15 cellular contexts compared by ENCODE assay signal in the genomic region with DNA sequence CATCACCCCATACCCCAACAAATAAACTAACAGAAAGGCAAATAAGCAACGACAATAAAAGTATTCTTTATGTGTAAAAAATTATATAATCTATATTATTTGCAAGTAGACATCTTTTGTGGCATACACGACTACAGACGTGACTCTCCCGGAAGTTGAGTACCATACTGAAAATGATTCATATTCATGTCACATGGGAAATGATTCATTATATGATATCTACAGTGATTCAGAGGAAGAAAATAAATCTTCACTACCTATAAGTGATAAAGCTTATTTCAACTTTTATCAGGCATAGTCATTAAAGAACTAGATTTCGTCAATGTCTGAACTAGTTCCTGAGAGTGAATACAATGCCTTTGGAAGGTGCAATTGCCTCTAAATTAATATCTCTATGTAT. TPM values are rescaled to one million over a fixed set of nuclear protein-coding genes. Genes with fewer than 3 reads are reported as not detected.
DNase-seq lines count a peak whose midpoint lies in the region; ATAC-seq and TF ChIP-seq lines count a peak whose summit lies in the region.
"Had no signal": no experiment of that assay in that cellular context is flagged by ENCODE, and none has a peak within 500 bp of the region (broad histone marks: within the 10 kb centered on the region; RNA-seq: fewer than 3 reads in every experiment).

No MANE protein-coding gene starts in this region.

- peaks cover 11% of the 10 kb centered on the region for H3K4me1 ChIP-seq in GM23248 (ENCODE audit: insufficient read depth)

- no peaks in the 10 kb centered on the region for H3K36me3 Mint-ChIP-seq in activated CD8-positive, alpha-beta T cell treated with anti-CD3 and anti-CD28 coated beads for 36 hours (ENCODE audit: low read depth)
- peaks cover 2% of the 10 kb centered on the region for H3K36me3 Mint-ChIP-seq in activated CD8-positive, alpha-beta T cell treated with anti-CD3 and anti-CD28 coated beads, Interleukin-2, amount 10 ng/mL, durations not matched to agents 7 days and 5 days (ENCODE audit: low read depth)
- H3K36me3 Mint-ChIP-seq in activated T-helper 2 cell treated with anti-CD3 and anti-CD28 coated beads, Interferon-gamma antibody, Interleukin-2, Interleukin-4, amounts not matched to agents 10 μg/mL and 5 μg/mL and 100 μg/mL, durations not matched to agents 14 hours and 24 hours and 36 hours (ENCODE audit: low read depth) = no peaks in the 10 kb centered on the region
- H3K36me3 Mint-ChIP-seq: mesothelial cell of epicardium had no signal

- POLR2A ChIA-PET in activated CD8-positive, alpha-beta T cell treated with anti-CD3 and anti-CD28 coated beads for 36 hours (lab: Charles Lee) = interaction anchor here (0.7 to 1.0 kb wide), 4 partner anchors 49 to 70 kb away, joined by 3 read pairs; no protein-coding TSS in a partner anchor
- POLR2A ChIA-PET in activated CD8-positive, alpha-beta T cell treated with anti-CD3 and anti-CD28 coated beads, Interleukin-2, amount 10 ng/mL, durations not matched to agents 7 days and 5 days (lab: Charles Lee) = no interaction called here

- no peaks in the 10 kb centered on the region for H4K20me1 ChIP-seq in GM23248 (ENCODE audit: insufficient read depth)

- H3K4me1 Mint-ChIP-seq in activated CD8-positive, alpha-beta T cell treated with anti-CD3 and anti-CD28 coated beads for 36 hours (ENCODE audit: low read depth) = peaks cover 55% of the 10 kb centered on the region
- H3K4me1 Mint-ChIP-seq in activated CD8-positive, alpha-beta T cell treated with anti-CD3 and anti-CD28 coated beads, Interleukin-2, amount 10 ng/mL, durations not matched to agents 7 days and 5 days (ENCODE audit: low read depth) = peaks cover 33% of the 10 kb centered on the region
- H3K4me1 Mint-ChIP-seq in activated T-helper 2 cell treated with anti-CD3 and anti-CD28 coated beads, Interferon-gamma antibody, Interleukin-2, Interleukin-4, amounts not matched to agents 10 μg/mL and 5 μg/mL and 100 μg/mL, durations not matched to agents 14 hours and 24 hours and 36 hours (ENCODE audit: low read depth) = peaks cover 55% of the 10 kb centered on the region

- no peaks in the 10 kb centered on the region for H3K9me2 ChIP-seq in GM23248 (ENCODE audit: insufficient read depth)

- in situ Hi-C loops in GM23248 (cut with MboI) = no loop called here

- 67 to 70% methylated on average over 5 of the region's 5 CpGs for WGBS in GM23248 (ENCODE audit: low coverage in 1 of 2, low lambda C conversion rate in 2 of 2, missing lambda C conversion rate in 2 of 2), 2 experiments

- H3K4me3 ChIP-seq in GM23248 (no peak overlapping the region), fibroblast of the aortic adventitia (ENCODE audit: low read depth, low read length) (no peak overlapping the region)
- H3K4me3 ChIP-seq: GM23338 had no signal

- CTCF ChIA-PET in activated CD8-positive, alpha-beta T cell treated with anti-CD3 and anti-CD28 coated beads for 36 hours (lab: Charles Lee) = interaction anchor here (1.1 to 2.8 kb wide), 7 partner anchors 9 to 138 kb away, joined by 3 to 11 read pairs (median 4); no protein-coding TSS in a partner anchor
- CTCF ChIA-PET in activated CD8-positive, alpha-beta T cell treated with anti-CD3 and anti-CD28 coated beads, Interleukin-2, amount 10 ng/mL, durations not matched to agents 7 days and 5 days (lab: Charles Lee) = interaction anchor here (1.0 to 1.4 kb wide), 2 partner anchors 40 to 51 kb away, joined by 3 read pairs; no protein-coding TSS in a partner anchor

- no peaks in the 10 kb centered on the region for H3K36me3 ChIP-seq in GM23248 (ENCODE audit: low read depth)

- H3K79me2 ChIP-seq in GM23248 (ENCODE audit: insufficient read depth) = peaks cover under 1% of the 10 kb centered on the region; the same call in 1 of the 2 replicates

- peak; percentile 39 for DNase-seq in activated CD8-positive, alpha-beta T cell treated with anti-CD3 and anti-CD28 coated beads for 36 hours
- no peak for DNase-seq in activated CD8-positive, alpha-beta T cell treated with anti-CD3 and anti-CD28 coated beads, Interleukin-2, amount 10 ng/mL, durations not matched to agents 7 days and 5 days
- DNase-seq in GM23248 (peak; percentile 40), T-helper 22 cell (ENCODE audit: low read depth) (peak; percentile 16), fibroblast of the aortic adventitia (ENCODE audit: low read depth) (peak; percentile 63), NK-92 (lab: John Stamatoyannopoulos, UW; ENCODE audit: unreplicated experiment) (no peak), DMS114 treated with DMSO at 0.1 percent for 48 hours (lab: John Stamatoyannopoulos, UW; ENCODE audit: unreplicated experiment) (no peak)
- no peak for DNase-seq in activated T-helper 2 cell treated with anti-CD3 and anti-CD28 coated beads, Interferon-gamma antibody, Interleukin-2, Interleukin-4, amounts not matched to agents 10 μg/mL and 5 μg/mL and 100 μg/mL, durations not matched to agents 14 hours and 24 hours and 36 hours (ENCODE audit: low spot score)
- DNase-seq: activated gamma-delta T cell, head of caudate nucleus, NCI-H446 treated with DMSO at 0.1 percent for 48 hours had no signal

- no peak overlapping the region for H2AFZ ChIP-seq in GM23248
- H2AFZ ChIP-seq: GM23338 had no signal

- no peak overlapping the region for H3K4me3 Mint-ChIP-seq in activated CD8-positive, alpha-beta T cell treated with anti-CD3 and anti-CD28 coated beads for 36 hours
- H3K4me3 Mint-ChIP-seq in activated CD8-positive, alpha-beta T cell treated with anti-CD3 and anti-CD28 coated beads, Interleukin-2, amount 10 ng/mL, durations not matched to agents 7 days and 5 days = no peak overlapping the region
- H3K4me3 Mint-ChIP-seq in activated T-helper 2 cell treated with anti-CD3 and anti-CD28 coated beads, Interferon-gamma antibody, Interleukin-2, Interleukin-4, amounts not matched to agents 10 μg/mL and 5 μg/mL and 100 μg/mL, durations not matched to agents 14 hours and 24 hours and 36 hours (ENCODE audit: low read depth) = no peak overlapping the region
- H3K4me3 Mint-ChIP-seq: GM23338, mesothelial cell of epicardium, WTC11 had no signal

- H3F3A ChIP-seq in GM23248 (ENCODE audit: insufficient read depth) = peaks cover 15% of the 10 kb centered on the region

- H3K9ac ChIP-seq in GM23248 = no peak overlapping the region

- H3K27ac Mint-ChIP-seq in activated CD8-positive, alpha-beta T cell treated with anti-CD3 and anti-CD28 coated beads for 36 hours = no peak overlapping the region
- no peak overlapping the region for H3K27ac Mint-ChIP-seq in activated CD8-positive, alpha-beta T cell treated with anti-CD3 and anti-CD28 coated beads, Interleukin-2, amount 10 ng/mL, durations not matched to agents 7 days and 5 days
- H3K27ac Mint-ChIP-seq in activated T-helper 2 cell treated with anti-CD3 and anti-CD28 coated beads, Interferon-gamma antibody, Interleukin-2, Interleukin-4, amounts not matched to agents 10 μg/mL and 5 μg/mL and 100 μg/mL, durations not matched to agents 14 hours and 24 hours and 36 hours = no peak overlapping the region
- H3K27ac Mint-ChIP-seq: GM23338, mesothelial cell of epicardium, WTC11 had no signal

- H3K9me3 ChIP-seq in GM23248 (ENCODE audit: low read depth) = no peaks in the 10 kb centered on the region

- no peaks in the 10 kb centered on the region for H3K27me3 ChIP-seq in GM23248 (replicated peaks; ENCODE audit: insufficient read depth)

- H3K4me2 ChIP-seq in GM23248 (ENCODE audit: unreplicated experiment) = no peak overlapping the region
- H3K4me2 ChIP-seq: GM23338 had no signal

- intact Hi-C loops in activated CD8-positive, alpha-beta T cell treated with anti-CD3 and anti-CD28 coated beads for 36 hours (cut with micrococcal nuclease) = no loop called here
- intact Hi-C loops in activated T-helper 2 cell treated with anti-CD3 and anti-CD28 coated beads, Interferon-gamma antibody, Interleukin-2, Interleukin-4, amounts not matched to agents 10 μg/mL and 5 μg/mL and 100 μg/mL, durations not matched to agents 14 hours and 24 hours and 36 hours (cut with micrococcal nuclease) = loop anchor here (1.0 to 10.0 kb wide), 6 partner anchors 19 to 1423 kb away; no protein-coding TSS in a partner anchor

- no peaks in the 10 kb centered on the region for H3K9me3 Mint-ChIP-seq in activated CD8-positive, alpha-beta T cell treated with anti-CD3 and anti-CD28 coated beads for 36 hours
- peaks cover 6% of the 10 kb centered on the region for H3K9me3 Mint-ChIP-seq in activated CD8-positive, alpha-beta T cell treated with anti-CD3 and anti-CD28 coated beads, Interleukin-2, amount 10 ng/mL, durations not matched to agents 7 days and 5 days (ENCODE audit: insufficient read depth)
- peaks cover 10% of the 10 kb centered on the region for H3K9me3 Mint-ChIP-seq in activated T-helper 2 cell treated with anti-CD3 and anti-CD28 coated beads, Interferon-gamma antibody, Interleukin-2, Interleukin-4, amounts not matched to agents 10 μg/mL and 5 μg/mL and 100 μg/mL, durations not matched to agents 14 hours and 24 hours and 36 hours

- H3K27ac ChIP-seq in GM23248 = no peak overlapping the region

- no peak for TF ChIP-seq CTCF in activated CD8-positive, alpha-beta T cell treated with anti-CD3 and anti-CD28 coated beads for 36 hours (IDR thresholded peaks at IDR 0.05)
- no peak for TF ChIP-seq CTCF in fibroblast of the aortic adventitia (IDR thresholded peaks at IDR 0.05; ENCODE audit: insufficient read depth, low read length)

- ATAC-seq in activated CD8-positive, alpha-beta T cell treated with anti-CD3 and anti-CD28 coated beads for 36 hours = peak; percentile 70
- no peak for ATAC-seq in activated CD8-positive, alpha-beta T cell treated with anti-CD3 and anti-CD28 coated beads, Interleukin-2, amount 10 ng/mL, durations not matched to agents 7 days and 5 days
- ATAC-seq: GM23338, WTC11 had no signal

- no peaks in the 10 kb centered on the region for H3K27me3 Mint-ChIP-seq in activated CD8-positive, alpha-beta T cell treated with anti-CD3 and anti-CD28 coated beads for 36 hours
- H3K27me3 Mint-ChIP-seq in activated CD8-positive, alpha-beta T cell treated with anti-CD3 and anti-CD28 coated beads, Interleukin-2, amount 10 ng/mL, durations not matched to agents 7 days and 5 days (ENCODE audit: low read depth) = no peaks in the 10 kb centered on the region
- H3K27me3 Mint-ChIP-seq in activated T-helper 2 cell treated with anti-CD3 and anti-CD28 coated beads, Interferon-gamma antibody, Interleukin-2, Interleukin-4, amounts not matched to agents 10 μg/mL and 5 μg/mL and 100 μg/mL, durations not matched to agents 14 hours and 24 hours and 36 hours (ENCODE audit: low read depth) = peaks cover 21% of the 10 kb centered on the region

RNA-seq across cellular contexts. Expression of gene ANTXR2, which starts 4.6 kb away (rescaled TPM):
- 1 to 10 TPM; 3.0 to 3.6 TPM for total RNA-seq in activated CD8-positive, alpha-beta T cell treated with anti-CD3 and anti-CD28 coated beads for 36 hours
- total RNA-seq in activated CD8-positive, alpha-beta T cell treated with anti-CD3 and anti-CD28 coated beads, Interleukin-2, amount 10 ng/mL, durations not matched to agents 7 days and 5 days = 10 to 100 TPM; 15.0 to 18.0 TPM
- 84.0 and 87.5 TPM in 2 replicates for total RNA-seq in GM23248 (2014; rRNA removed; shearing (Covaris generic))
- polyA plus RNA-seq in GM23248 (2016; fragmentation: Nextera tagmentation; extraction: Ambion mirVana) = 74.9 and 77.2 TPM in 2 replicates
- total RNA-seq in fibroblast of the aortic adventitia (ENCODE audit: low replicate concordance) = 183 and 271 TPM in 2 replicates
- total RNA-seq in activated T-helper 2 cell treated with anti-CD3 and anti-CD28 coated beads, Interferon-gamma antibody, Interleukin-2, Interleukin-4, amounts not matched to agents 10 μg/mL and 5 μg/mL and 100 μg/mL, durations not matched to agents 14 hours and 24 hours and 36 hours = 3.2 and 3.6 TPM in 2 replicates
- total RNA-seq: OCI-LY7 had no signal

Comparison
In these comparisons a context has a peak if more than half of its experiments do, and no peak if none do; other contexts are left out.
1. DNase-seq: peak in activated CD8-positive, alpha-beta T cell treated with anti-CD3 and anti-CD28 coated beads for 36 hours (single experiment), GM23248 (single experiment), T-helper 22 cell (single experiment) and fibroblast of the aortic adventitia (single experiment); none in activated CD8-positive, alpha-beta T cell treated with anti-CD3 and anti-CD28 coated beads, Interleukin-2, amount 10 ng/mL, durations not matched to agents 7 days and 5 days (single experiment), activated T-helper 2 cell treated with anti-CD3 and anti-CD28 coated beads, Interferon-gamma antibody, Interleukin-2, Interleukin-4, amounts not matched to agents 10 μg/mL and 5 μg/mL and 100 μg/mL, durations not matched to agents 14 hours and 24 hours and 36 hours (single experiment), NK-92 (single experiment) and DMS114 treated with DMSO at 0.1 percent for 48 hours (single experiment).